ENCODE assay signal across 8 cellular contexts in genomic region chr10:132185601-132186487, GRCh38. TPM values are rescaled to one million over a fixed set of nuclear protein-coding genes. Genes with fewer than 3 reads are reported as not detected.
DNase-seq lines count a peak whose midpoint lies in the region; ATAC-seq, FAIRE-seq and TF ChIP-seq lines count a peak whose summit lies in the region.

No MANE protein-coding gene starts in this region.

- TF ChIP-seq POLR2A in H54 (IDR thresholded peaks at IDR 0.05; ENCODE audit: low read depth, low read length), result no peak

- TF ChIP-seq CTCF in CD4-positive, alpha-beta T cell (IDR thresholded peaks at IDR 0.05), result no peak
- no peak for TF ChIP-seq CTCF in RWPE1 (conservative IDR thresholded peaks at IDR 0.05; ENCODE audit: low read depth)

- peaks cover 18% of the 10 kb centered on the region for H3K27me3 ChIP-seq in CD4-positive, alpha-beta T cell (ENCODE audit: control insufficient read depth, insufficient read depth, low read length)

- peak; percentile 15 to 74 (median 52) for DNase-seq in CD4-positive, alpha-beta T cell
- DNase-seq in RWPE1 (ENCODE audit: low spot score), result peak; percentile 71
- peak; percentile 27 for DNase-seq in amniotic epithelial cell (ENCODE audit: low read depth)
- DNase-seq in iPS-NIHi11 (ENCODE audit: low spot score), result peak; percentile 89
- DNase-seq in stimulated activated CD4-positive, alpha-beta T cell treated with anti-CD3 and anti-CD28 coated beads, Interleukin-2, amount 100 ng/mL, for 48 hours, result peak; percentile 38 to 46
- DNase-seq in COLO829 (ENCODE audit: low spot score), result no peak
- no peak for DNase-seq in HuH-7 (ENCODE audit: low spot score)
- DNase-seq in H54 (ENCODE audit: insufficient read length, low spot score), result no peak

- no peak overlapping the region for H3K27ac Mint-ChIP-seq in CD4-positive, alpha-beta T cell

- H3K9me3 ChIP-seq in CD4-positive, alpha-beta T cell (ENCODE audit: control insufficient read depth, low read length), result no peaks in the 10 kb centered on the region

- no peak overlapping the region for H3K27ac ChIP-seq in CD4-positive, alpha-beta T cell (ENCODE audit: low read depth, low read length)
- H3K27ac ChIP-seq in RWPE1, result no peak overlapping the region

- peak; percentile 93 for ATAC-seq in CD4-positive, alpha-beta T cell (ENCODE audit: poor library complexity)

- H3K36me3 Mint-ChIP-seq in CD4-positive, alpha-beta T cell (ENCODE audit: low read depth), result no peaks in the 10 kb centered on the region

- no peaks in the 10 kb centered on the region for H3K9me3 Mint-ChIP-seq in CD4-positive, alpha-beta T cell

- POLR2A ChIA-PET in CD4-positive, alpha-beta T cell (lab: Charles Lee), result no interaction called here
- POLR2A ChIA-PET in RWPE1 (lab: Yijun Ruan, JAX; ENCODE audit: low non-redundant PET), result no interaction called here

- peaks cover 65% of the 10 kb centered on the region for H3K27me3 Mint-ChIP-seq in CD4-positive, alpha-beta T cell

- intact Hi-C loops in CD4-positive, alpha-beta T cell (cut with DNase I, micrococcal nuclease), result loop anchor here in 1 of 2 experiments (5.0 kb wide), 1 partner anchor 121 kb away; the partner anchor contains the start of gene STK32C

- peaks cover 6% of the 10 kb centered on the region for H3K4me1 Mint-ChIP-seq in CD4-positive, alpha-beta T cell (ENCODE audit: low read depth)

- FAIRE-seq in H54 (lab: Jason Lieb, UNC), result no peak

- H3K4me3 Mint-ChIP-seq in CD4-positive, alpha-beta T cell, result no peak overlapping the region

- CTCF ChIA-PET in CD4-positive, alpha-beta T cell (lab: Charles Lee), result no interaction called here
- CTCF ChIA-PET in RWPE1 (lab: Yijun Ruan, JAX), result interaction anchor here (0.6 kb wide), 1 partner anchor 202 kb away, joined by 5 read pairs; no protein-coding TSS in a partner anchor

RNA-seq across cellular contexts. Expression of gene DPYSL4, which starts 0.9 kb away (rescaled TPM):
- under 1 TPM; 0.64 to 0.96 TPM for total RNA-seq in CD4-positive, alpha-beta T cell

Comparison
In these comparisons a context has a peak if more than half of its experiments do, and no peak if none do; other contexts are left out.
1. DNase-seq: peak in CD4-positive, alpha-beta T cell (10 of 10), RWPE1 (single experiment), amniotic epithelial cell (single experiment), iPS-NIHi11 (single experiment) and stimulated activated CD4-positive, alpha-beta T cell treated with anti-CD3 and anti-CD28 coated beads, Interleukin-2, amount 100 ng/mL, for 48 hours (2 of 2); none in COLO829 (single experiment), HuH-7 (single experiment) and H54 (single experiment).